Comparison of ENCODE assay signal across 30 cellular contexts in the genomic region with DNA sequence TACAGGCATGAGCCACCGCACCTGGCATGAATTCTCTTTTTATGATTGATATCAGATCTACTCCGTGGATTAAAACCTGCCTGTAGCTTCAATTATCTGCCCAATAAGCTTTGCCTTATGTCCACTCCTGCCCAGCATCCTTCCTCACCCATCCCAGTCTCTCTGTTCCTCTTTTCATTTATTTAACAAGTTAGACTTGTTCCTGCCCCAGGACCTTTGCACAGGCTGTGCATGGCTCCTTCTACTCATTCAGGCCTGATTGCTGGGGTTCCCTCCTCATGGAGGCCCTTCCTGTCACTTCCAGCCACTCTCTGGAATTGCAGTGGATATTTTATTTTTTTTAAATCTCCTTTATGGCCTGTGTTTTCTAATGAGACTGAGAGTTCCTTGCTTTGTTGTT.
"Had no signal": no experiment of that assay in that cellular context is flagged by ENCODE, and none has a peak within 500 bp of the region (broad histone marks: within the 10 kb centered on the region; RNA-seq: fewer than 3 reads in every experiment).

No MANE protein-coding gene starts in this region.

- H3K9ac ChIP-seq: parathyroid adenoma had no signal

- H3K4me3 ChIP-seq: colonic mucosa, esophagus muscularis mucosa, gastroesophageal sphincter, heart right ventricle, lower lobe of right lung, smooth muscle cell, stomach, thyroid gland, vagina had no signal

- DNase-seq: colonic mucosa; effector CD8-positive, alpha-beta T cell; endodermal cell; foreskin keratinocyte; heart right ventricle; hippocampal formation; immature natural killer cell; islet precursor cell; kidney glomerular epithelial cell; left colon; left ventricle myocardium superior; lower lobe of right lung; naive thymus-derived CD8-positive, alpha-beta T cell; stimulated activated CD4-positive, alpha-beta T cell treated with anti-CD3 and anti-CD28 coated beads, Interleukin-2, amount 100 ng/mL, for 24 hours; stimulated activated CD4-positive, alpha-beta T cell treated with anti-CD3 and anti-CD28 coated beads, Interleukin-4, amount 100 ng/mL, for 24 hours; stimulated activated naive CD4-positive, alpha-beta T cell treated with Interleukin-2 at 50 U/mL for 16 hours; stomach; thyroid gland had no signal

- H3K4me3 Mint-ChIP-seq: dendritic cell treated with granulocyte-macrophage colony-stimulating factor and Interleukin-4, amounts not matched to agents 40 ng/mL and 50 ng/mL, for 4 days; endodermal cell; immature natural killer cell; naive thymus-derived CD8-positive, alpha-beta T cell; neural crest cell; stimulated activated effector memory CD8-positive, alpha-beta T cell treated with anti-CD3 and anti-CD28 coated beads, Interleukin-12 subunit alpha, Interleukin-12 subunit beta, amount 100 ng/mL, for 72 hours had no signal

- H3K9me3 Mint-ChIP-seq: dendritic cell treated with granulocyte-macrophage colony-stimulating factor and Interleukin-4, amounts not matched to agents 40 ng/mL and 50 ng/mL, for 4 days; endodermal cell; immature natural killer cell; naive thymus-derived CD8-positive, alpha-beta T cell; neural crest cell; stimulated activated effector memory CD8-positive, alpha-beta T cell treated with anti-CD3 and anti-CD28 coated beads, Interleukin-12 subunit alpha, Interleukin-12 subunit beta, amount 100 ng/mL, for 72 hours had no signal

- H3K4me1 Mint-ChIP-seq: endodermal cell, immature natural killer cell, neural crest cell had no signal

- FAIRE-seq: endothelial cell of umbilical vein had no signal

- H3K27me3 ChIP-seq: colonic mucosa, esophagus muscularis mucosa, foreskin keratinocyte, gastroesophageal sphincter, heart right ventricle, neutrophil, stomach, thyroid gland, vagina had no signal

- H3K27me3 Mint-ChIP-seq: dendritic cell treated with granulocyte-macrophage colony-stimulating factor and Interleukin-4, amounts not matched to agents 40 ng/mL and 50 ng/mL, for 4 days; naive thymus-derived CD8-positive, alpha-beta T cell; progenitor cell of endocrine pancreas had no signal

- H3K4me2 ChIP-seq: smooth muscle cell had no signal

- H3K27ac ChIP-seq: colonic mucosa, esophagus muscularis mucosa, foreskin keratinocyte, gastroesophageal sphincter, heart right ventricle, lower lobe of right lung, neutrophil, parathyroid adenoma, stomach, thyroid gland, vagina had no signal

- H3K4me1 ChIP-seq: colonic mucosa, esophagus muscularis mucosa, foreskin keratinocyte, gastroesophageal sphincter, heart right ventricle, lower lobe of right lung, parathyroid adenoma, stomach, thyroid gland, vagina had no signal

- H2AFZ ChIP-seq: parathyroid adenoma had no signal

- ATAC-seq: foreskin keratinocyte; gastroesophageal sphincter; heart right ventricle; left colon; left ventricle myocardium superior; naive thymus-derived CD8-positive, alpha-beta T cell; sciatic nerve; stimulated activated effector memory CD8-positive, alpha-beta T cell treated with anti-CD3 and anti-CD28 coated beads, Interleukin-12 subunit alpha, Interleukin-12 subunit beta, amount 100 ng/mL, for 72 hours had no signal

- H3K9me3 ChIP-seq: colonic mucosa, esophagus muscularis mucosa, gastroesophageal sphincter, heart right ventricle, lower lobe of right lung, neutrophil, stomach, thyroid gland, vagina had no signal

- H3K27ac Mint-ChIP-seq: dendritic cell treated with granulocyte-macrophage colony-stimulating factor and Interleukin-4, amounts not matched to agents 40 ng/mL and 50 ng/mL, for 4 days; endodermal cell; stimulated activated effector memory CD8-positive, alpha-beta T cell treated with anti-CD3 and anti-CD28 coated beads, Interleukin-12 subunit alpha, Interleukin-12 subunit beta, amount 100 ng/mL, for 72 hours had no signal
